ENCODE assay signal across 1 cellular context in genomic region chr14:68145539-68145938, GRCh38.
TF ChIP-seq lines count a peak whose summit lies in the region.

No MANE protein-coding gene starts in this region.

TF ChIP-seq in WTC11, 78 proteins besides CTCF, POLR2A, EP300 and RAD21 (continued from another document):
- TF ChIP-seq, protein P1, sequence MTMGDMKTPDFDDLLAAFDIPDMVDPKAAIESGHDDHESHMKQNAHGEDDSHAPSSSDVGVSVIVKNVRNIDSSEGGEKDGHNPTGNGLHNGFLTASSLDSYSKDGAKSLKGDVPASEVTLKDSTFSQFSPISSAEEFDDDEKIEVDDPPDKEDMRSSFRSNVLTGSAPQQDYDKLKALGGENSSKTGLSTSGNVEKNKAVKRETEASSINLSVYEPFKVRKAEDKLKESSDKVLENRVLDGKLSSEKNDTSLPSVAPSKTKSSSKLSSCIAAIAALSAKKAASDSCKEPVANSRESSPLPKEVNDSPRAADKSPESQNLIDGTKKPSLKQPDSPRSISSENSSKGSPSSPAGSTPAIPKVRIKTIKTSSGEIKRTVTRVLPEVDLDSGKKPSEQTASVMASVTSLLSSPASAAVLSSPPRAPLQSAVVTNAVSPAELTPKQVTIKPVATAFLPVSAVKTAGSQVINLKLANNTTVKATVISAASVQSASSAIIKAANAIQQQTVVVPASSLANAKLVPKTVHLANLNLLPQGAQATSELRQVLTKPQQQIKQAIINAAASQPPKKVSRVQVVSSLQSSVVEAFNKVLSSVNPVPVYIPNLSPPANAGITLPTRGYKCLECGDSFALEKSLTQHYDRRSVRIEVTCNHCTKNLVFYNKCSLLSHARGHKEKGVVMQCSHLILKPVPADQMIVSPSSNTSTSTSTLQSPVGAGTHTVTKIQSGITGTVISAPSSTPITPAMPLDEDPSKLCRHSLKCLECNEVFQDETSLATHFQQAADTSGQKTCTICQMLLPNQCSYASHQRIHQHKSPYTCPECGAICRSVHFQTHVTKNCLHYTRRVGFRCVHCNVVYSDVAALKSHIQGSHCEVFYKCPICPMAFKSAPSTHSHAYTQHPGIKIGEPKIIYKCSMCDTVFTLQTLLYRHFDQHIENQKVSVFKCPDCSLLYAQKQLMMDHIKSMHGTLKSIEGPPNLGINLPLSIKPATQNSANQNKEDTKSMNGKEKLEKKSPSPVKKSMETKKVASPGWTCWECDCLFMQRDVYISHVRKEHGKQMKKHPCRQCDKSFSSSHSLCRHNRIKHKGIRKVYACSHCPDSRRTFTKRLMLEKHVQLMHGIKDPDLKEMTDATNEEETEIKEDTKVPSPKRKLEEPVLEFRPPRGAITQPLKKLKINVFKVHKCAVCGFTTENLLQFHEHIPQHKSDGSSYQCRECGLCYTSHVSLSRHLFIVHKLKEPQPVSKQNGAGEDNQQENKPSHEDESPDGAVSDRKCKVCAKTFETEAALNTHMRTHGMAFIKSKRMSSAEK (CRISPR knock-in tag; IDR thresholded peaks at IDR 0.05; ENCODE audit: borderline replicate concordance): no peak
- TF ChIP-seq FOXP1 (CRISPR knock-in tag; IDR thresholded peaks at IDR 0.05; ENCODE audit: borderline replicate concordance): no peak
- no peak for TF ChIP-seq NFE2L1 (CRISPR knock-in tag; IDR thresholded peaks at IDR 0.05)
- TF ChIP-seq GABPB1 (CRISPR knock-in tag; IDR thresholded peaks at IDR 0.05): no peak
